In genomic region chr19:1574763-1575162, GRCh38 we compare ENCODE assay signal across 17 cellular contexts. TPM values are rescaled to one million over a fixed set of nuclear protein-coding genes. Genes with fewer than 3 reads are reported as not detected.
DNase-seq lines count a peak whose midpoint lies in the region; FAIRE-seq and TF ChIP-seq lines count a peak whose summit lies in the region.
"Had no signal": no experiment of that assay in that cellular context is flagged by ENCODE, and none has a peak within 500 bp of the region (broad histone marks: within the 10 kb centered on the region; RNA-seq: fewer than 3 reads in every experiment).

No MANE protein-coding gene starts in this region.

- no peak for TF ChIP-seq POLR2A in sigmoid colon (IDR thresholded peaks at IDR 0.05)

- H3K4me1 Mint-ChIP-seq in H9: peaks cover under 1 to 8% of the 10 kb centered on the region in 2 experiments; a peak in 3 of 4 replicates
- peaks cover 6% of the 10 kb centered on the region for H3K4me1 Mint-ChIP-seq in endothelial cell (ENCODE audit: unreplicated experiment)

- H2BK120ac ChIP-seq in H9 (ENCODE audit: low read depth, low read length, poor library complexity, severe bottlenecking): no peak overlapping the region

- H3T11ph ChIP-seq in H9 (ENCODE audit: low read length): no peak overlapping the region

- no peak for FAIRE-seq in RCC 7860 (lab: Jason Lieb, UNC)
- FAIRE-seq: A549, GM12878, GM18507 had no signal

- no peak overlapping the region for H4K5ac ChIP-seq in H9 (ENCODE audit: insufficient read length, low read depth, low read length)

- no peak overlapping the region for H2AK5ac ChIP-seq in H9 (ENCODE audit: insufficient read length, low read length)

- H3K36me3 ChIP-seq in sigmoid colon: peaks cover under 1 to 35% (median 10%) of the 10 kb centered on the region in 4 donors

- H2BK12ac ChIP-seq in H9 (ENCODE audit: insufficient read length, low read depth, low read length): no peak overlapping the region

- WGBS in H9 (ENCODE audit: extremely low coverage, insufficient read length, low lambda C conversion rate): no CpG with 5 or more reads among the region's 16 CpGs
- 89 to 90% methylated on average over 16 of the region's 16 CpGs for WGBS in sigmoid colon, 2 donors

- no peaks in the 10 kb centered on the region for H3K79me1 ChIP-seq in H9 (ENCODE audit: insufficient read depth, low read depth, low read length, poor library complexity, severe bottlenecking)

- no peak overlapping the region for H3K4me2 ChIP-seq in H9 (ENCODE audit: insufficient read depth, insufficient read length, low read length)
- H3K4me2 ChIP-seq: A549 had no signal

- H3K18ac ChIP-seq in H9 (ENCODE audit: insufficient read length, low read depth, low read length): no peak overlapping the region

- no peaks in the 10 kb centered on the region for H3K23me2 ChIP-seq in H9 (ENCODE audit: insufficient read length, low read depth, low read length, poor library complexity, severe bottlenecking)

- H3K9ac ChIP-seq in H9 (ENCODE audit: extremely low read depth, insufficient read length, low read length): no peak overlapping the region

- H4K20me1 ChIP-seq in H9 (ENCODE audit: control insufficient read depth, insufficient read depth, insufficient read length): no peaks in the 10 kb centered on the region

- H3K27ac ChIP-seq in 22Rv1 (peak overlapping the region; percentile 33; the same call in 1 of the 2 replicates), H9 (ENCODE audit: insufficient read length, low read depth, low read length) (no peak overlapping the region), sigmoid colon (no peak overlapping the region)
- H3K27ac ChIP-seq: A549 had no signal

- H3K14ac ChIP-seq in H9 (ENCODE audit: insufficient read depth, low read length): no peak overlapping the region; the same call in 1 of the 2 replicates

- H3K79me2 ChIP-seq in H9 (ENCODE audit: insufficient read depth, low read length): no peaks in the 10 kb centered on the region

- no peak for DNase-seq in H9
- no peak for DNase-seq in endothelial cell (ENCODE audit: low spot score)
- peak; percentile 60 for DNase-seq in sigmoid colon
- no peak for DNase-seq in RCC 7860 (ENCODE audit: low spot score)
- DNase-seq in epidermal melanocyte (ENCODE audit: insufficient read length, low spot score): no peak
- DNase-seq in NAMALWA (ENCODE audit: low spot score): no peak
- DNase-seq: Caco-2; CD8-positive, alpha-beta memory T cell had no signal

- no peak overlapping the region for H4K91ac ChIP-seq in H9 (ENCODE audit: insufficient read length, low read depth, low read length)

- no peak overlapping the region for H3K56ac ChIP-seq in H9 (ENCODE audit: insufficient read length, low read depth, low read length)

- H3K4ac ChIP-seq in H9 (ENCODE audit: low read depth, low read length): no peak overlapping the region

- H4K8ac ChIP-seq in H9 (replicated peaks; ENCODE audit: insufficient read length, low read depth, low read length): no peak overlapping the region

- TF ChIP-seq CTCF in 22Rv1 (IDR thresholded peaks at IDR 0.05): no peak
- TF ChIP-seq CTCF in H9 (conservative IDR thresholded peaks at IDR 0.05): no peak
- no peak for TF ChIP-seq CTCF in endothelial cell (IDR thresholded peaks at IDR 0.05; ENCODE audit: unreplicated experiment)
- no peak for TF ChIP-seq CTCF in sigmoid colon (IDR thresholded peaks at IDR 0.05)

- H3K36me3 Mint-ChIP-seq in H9 (ENCODE audit: insufficient read depth in 1 of 3, low read depth in 3 of 3): peaks cover 3 to 29% (median 16%) of the 10 kb centered on the region in 3 experiments; a peak in 6 of 7 replicates
- peaks cover 12% of the 10 kb centered on the region for H3K36me3 Mint-ChIP-seq in endothelial cell (ENCODE audit: low read depth, unreplicated experiment)

- no peak overlapping the region for H2BK5ac ChIP-seq in H9 (ENCODE audit: insufficient read length, low read length)

- no peak for TF ChIP-seq EP300 in sigmoid colon (IDR thresholded peaks at IDR 0.05)

- peaks cover 24% of the 10 kb centered on the region for H3K27me3 Mint-ChIP-seq in H9 (ENCODE audit: low read depth)
- peaks cover 26% of the 10 kb centered on the region for H3K27me3 Mint-ChIP-seq in endothelial cell (ENCODE audit: unreplicated experiment)

- H2BK15ac ChIP-seq in H9 (ENCODE audit: low read depth, low read length): no peak overlapping the region

- H3K4me1 ChIP-seq in H9 (ENCODE audit: insufficient read depth, low read length) (no peaks in the 10 kb centered on the region), sigmoid colon (no peaks in the 10 kb centered on the region)
- H3K4me1 ChIP-seq: A549, Caco-2 had no signal

- no peak overlapping the region for H3K23ac ChIP-seq in H9 (ENCODE audit: insufficient read length, low read depth, low read length)

- H3K27ac Mint-ChIP-seq in H9 (peak overlapping the region in 2 of 3 experiments; percentile 65 to 89; a peak in 1 of 7 replicates), endothelial cell (ENCODE audit: unreplicated experiment) (no peak overlapping the region)
- H3K27ac Mint-ChIP-seq: CD8-positive, alpha-beta memory T cell had no signal

- H3K27me3 ChIP-seq in H9 (ENCODE audit: insufficient read depth, low read length) (no peaks in the 10 kb centered on the region), sigmoid colon (no peaks in the 10 kb centered on the region)

- H3K4me3 Mint-ChIP-seq in H9: no peak overlapping the region
- peak overlapping the region; percentile 31 for H3K4me3 Mint-ChIP-seq in endothelial cell (ENCODE audit: unreplicated experiment)
- H3K4me3 Mint-ChIP-seq: CD14-positive monocyte; CD8-positive, alpha-beta memory T cell had no signal

- H3K9me3 ChIP-seq in H9 (ENCODE audit: control insufficient read depth, low read depth, low read length): no peaks in the 10 kb centered on the region
- H3K9me3 ChIP-seq in sigmoid colon: no peaks in the 10 kb centered on the region
- H3K9me3 ChIP-seq: A549, Caco-2 had no signal

- H2AFZ ChIP-seq in H9 (ENCODE audit: low read length): no peak overlapping the region

- H2BK20ac ChIP-seq in H9 (ENCODE audit: low read depth, low read length, poor library complexity, severe bottlenecking): no peak overlapping the region

- H3K9me3 Mint-ChIP-seq in H9: peaks cover 0 to 2% of the 10 kb centered on the region in 2 experiments; a peak in 2 of 5 replicates
- no peaks in the 10 kb centered on the region for H3K9me3 Mint-ChIP-seq in endothelial cell (ENCODE audit: unreplicated experiment)
- H3K9me3 Mint-ChIP-seq: CD8-positive, alpha-beta memory T cell had no signal

- intact Hi-C loops in sigmoid colon (cut with DNase I): no loop called here

- H3K4me3 ChIP-seq in sigmoid colon: no peak overlapping the region
- H3K4me3 ChIP-seq: A549, GM12878 had no signal

RNA-seq across cellular contexts. Expression of gene MEX3D, which starts 6.6 kb away (rescaled TPM):
- total RNA-seq in H9 (2021): 70.4 and 75.9 TPM in 2 replicates
- 73.4 TPM for total RNA-seq in endothelial cell (ENCODE audit: unreplicated experiment)
- 10 to 100 TPM in 3 of 4 donors, 1 to 10 TPM in 1; 7.4 to 16.1 (median 12.9) TPM for total RNA-seq in sigmoid colon
- 10 to 100 TPM in 1 of 3 donors, 1 to 10 TPM in 2; 4.8 to 10.3 (median 5.1) TPM for polyA plus RNA-seq in sigmoid colon
- polyA plus RNA-seq: CD8-positive, alpha-beta memory T cell had no signal

RNA-seq across cellular contexts. Expression of gene MBD3, which starts 17.9 kb away (rescaled TPM):
- total RNA-seq in H9 (2021): 126 and 128 TPM in 2 replicates
- total RNA-seq in endothelial cell (ENCODE audit: unreplicated experiment): 81.4 TPM
- 10 to 100 TPM; 52.3 to 88.6 (median 71.3) TPM for total RNA-seq in sigmoid colon
- polyA plus RNA-seq in sigmoid colon: 100 to 1,000 TPM in 1 of 3 donors, 10 to 100 TPM in 2; 26.1 to 105 (median 33.0) TPM

RNA-seq across cellular contexts. Expression of gene UQCR11, which starts 30.5 kb away (rescaled TPM):
- total RNA-seq in H9 (2021) (166 and 174 TPM in 2 replicates), endothelial cell (ENCODE audit: unreplicated experiment) (182 TPM), sigmoid colon (100 to 1,000 TPM in 3 of 4 donors, 10 to 100 TPM in 1; 81.1 to 176 (median 122) TPM)
- 100 to 1,000 TPM; 158 to 339 (median 330) TPM for polyA plus RNA-seq in sigmoid colon

RNA-seq across cellular contexts. Expression of gene PLK5, which starts 50.9 kb away (rescaled TPM):
- total RNA-seq in H9 (2021) (0.50 and 0.57 TPM in 2 replicates), endothelial cell (ENCODE audit: unreplicated experiment) (1.1 TPM), sigmoid colon (under 1 TPM in 1 of 4 donors, not detected in 3; 0.36 TPM)
- polyA plus RNA-seq in sigmoid colon: under 1 TPM in 1 of 3 donors, not detected in 2; 0.32 TPM
- total RNA-seq: Caco-2; CD8-positive, alpha-beta memory T cell; G401; H4; HT-29 had no signal
- polyA plus RNA-seq: A549; BJ; CD14-positive monocyte; CD8-positive, alpha-beta memory T cell; GM12878 had no signal
